Comparison of ENCODE assay signal across 9 cellular contexts in genomic region chr11:72584933-72585597, GRCh38.
DNase-seq lines count a peak whose midpoint lies in the region; ATAC-seq and TF ChIP-seq lines count a peak whose summit lies in the region.
"Had no signal": no experiment of that assay in that cellular context is flagged by ENCODE, and none has a peak within 500 bp of the region (broad histone marks: within the 10 kb centered on the region; RNA-seq: fewer than 3 reads in every experiment).

No MANE protein-coding gene starts in this region.

- DNase-seq in NOMO-1 (lab: John Stamatoyannopoulos, UW; ENCODE audit: unreplicated experiment in 2 of 2): peak; percentile 6
- no peak for DNase-seq in NOMO-1 treated with dmso at 0.1 percent for 144 hours (lab: John Stamatoyannopoulos, UW; ENCODE audit: unreplicated experiment)
- DNase-seq in RWPE2 (ENCODE audit: low spot score): peak; percentile 26
- no peak for DNase-seq in fibroblast of villous mesenchyme (ENCODE audit: low read depth)
- DNase-seq in sciatic nerve (ENCODE audit: low spot score): no peak
- DNase-seq in pons (ENCODE audit: low spot score): no peak

- H3K4me3 ChIP-seq in RWPE2 (ENCODE audit: severe bottlenecking): no peak overlapping the region
- H3K4me3 ChIP-seq in fibroblast of villous mesenchyme (ENCODE audit: low read depth, low read length): peak overlapping the region; percentile 37
- H3K4me3 ChIP-seq: HAP-1 had no signal

- no peaks in the 10 kb centered on the region for H3K4me1 ChIP-seq in RWPE2 (ENCODE audit: insufficient read depth, poor library complexity, severe bottlenecking)
- H3K4me1 ChIP-seq: HAP-1 had no signal

- H3K36me3 ChIP-seq in RWPE2 (ENCODE audit: low read depth): no peaks in the 10 kb centered on the region
- H3K36me3 ChIP-seq: HAP-1 had no signal

- ATAC-seq in RWPE2 (ENCODE audit: low read depth): no peak
- peak; percentile 2 for ATAC-seq in sciatic nerve
- no peak for ATAC-seq in GM21576 (IDR thresholded peaks at IDR 0.05; ENCODE audit: unreplicated experiment)
- ATAC-seq in HG03457 (IDR thresholded peaks at IDR 0.05; ENCODE audit: unreplicated experiment): no peak

- intact Hi-C loops in sciatic nerve (cut with DNase I): no loop called here

- H3K27me3 ChIP-seq in RWPE2 (ENCODE audit: insufficient read depth, poor library complexity, severe bottlenecking): peaks cover 12% of the 10 kb centered on the region

- H3K27ac ChIP-seq in RWPE2 (ENCODE audit: poor library complexity, severe bottlenecking): no peak overlapping the region

- no peaks in the 10 kb centered on the region for H3K9me3 ChIP-seq in RWPE2 (ENCODE audit: severe bottlenecking)
- H3K9me3 ChIP-seq: HAP-1 had no signal

- TF ChIP-seq CTCF in RWPE2 (IDR thresholded peaks at IDR 0.05; ENCODE audit: poor library complexity, severe bottlenecking) (no peak), fibroblast of villous mesenchyme (IDR thresholded peaks at IDR 0.05; ENCODE audit: insufficient read depth, low read depth, low read length) (no peak)

Comparison
In these comparisons a context has a peak if more than half of its experiments do, and no peak if none do; other contexts are left out.
1. DNase-seq: peak in NOMO-1 (2 of 2) and RWPE2 (single experiment); none in NOMO-1 treated with dmso at 0.1 percent for 144 hours (single experiment), fibroblast of villous mesenchyme (single experiment), sciatic nerve (single experiment) and pons (single experiment).